In genomic region chr2:74002515-74003391, GRCh38 we compare ENCODE assay signal across 8 cellular contexts. TPM values are rescaled to one million over a fixed set of nuclear protein-coding genes. Genes with fewer than 3 reads are reported as not detected.
DNase-seq lines count a peak whose midpoint lies in the region; ATAC-seq and TF ChIP-seq lines count a peak whose summit lies in the region.

No MANE protein-coding gene starts in this region.

- no peak overlapping the region for H4K8ac ChIP-seq in H9 (replicated peaks; ENCODE audit: insufficient read length, low read depth, low read length)

- H3K27ac ChIP-seq in H9 (ENCODE audit: insufficient read length, low read depth, low read length) = no peak overlapping the region
- H3K27ac ChIP-seq in iPS DF 6.9 (ENCODE audit: low read length) = no peak overlapping the region

- peaks cover 18% of the 10 kb centered on the region for H3K27me3 Mint-ChIP-seq in H9 (ENCODE audit: low read depth)
- H3K27me3 Mint-ChIP-seq in T-helper 17 cell = no peaks in the 10 kb centered on the region

- peak; percentile 88 for DNase-seq in ELR (ENCODE audit: low read depth)
- peak; percentile 86 for DNase-seq in H9
- peak; percentile 88 for DNase-seq in NB4 (ENCODE audit: low read depth)
- peak; percentile 76 to 86 (median 81) for DNase-seq in T-helper 17 cell
- peak; percentile 96 for DNase-seq in astrocyte of the hippocampus (ENCODE audit: low read depth, low spot score)
- no peak for DNase-seq in iPS DF 6.9 (ENCODE audit: low read depth, low spot score)
- DNase-seq in retinal pigment epithelial cell (ENCODE audit: low read depth) = peak; percentile 47
- DNase-seq in SIG-M5 treated with dmso at 0.1 percent for 504 hours (lab: John Stamatoyannopoulos, UW; ENCODE audit: unreplicated experiment) = no peak

- H2BK120ac ChIP-seq in H9 (ENCODE audit: low read depth, low read length, poor library complexity, severe bottlenecking) = no peak overlapping the region

- H3K79me2 ChIP-seq in H9 (ENCODE audit: insufficient read depth, low read length) = peaks cover 5% of the 10 kb centered on the region; the same call in 1 of the 2 replicates

- H3K4me1 ChIP-seq in H9 (ENCODE audit: insufficient read depth, low read length) = peaks cover 4% of the 10 kb centered on the region; the same call in 1 of the 2 replicates
- peaks cover 15% of the 10 kb centered on the region for H3K4me1 ChIP-seq in iPS DF 6.9 (ENCODE audit: control insufficient read depth, insufficient read depth, low read length)

- H3K23me2 ChIP-seq in H9 (ENCODE audit: insufficient read length, low read depth, low read length, poor library complexity, severe bottlenecking) = no peaks in the 10 kb centered on the region

- no peak overlapping the region for H2BK15ac ChIP-seq in H9 (ENCODE audit: low read depth, low read length)

- no peaks in the 10 kb centered on the region for H4K20me1 ChIP-seq in H9 (ENCODE audit: control insufficient read depth, insufficient read depth, insufficient read length)

- no peak overlapping the region for H3T11ph ChIP-seq in H9 (ENCODE audit: low read length)

- H2AFZ ChIP-seq in H9 (ENCODE audit: low read length) = no peak overlapping the region

- H3K4ac ChIP-seq in H9 (ENCODE audit: low read depth, low read length) = no peak overlapping the region

- H3K4me3 Mint-ChIP-seq in H9 = peak overlapping the region; percentile 84 to 95
- H3K4me3 Mint-ChIP-seq in T-helper 17 cell = peak overlapping the region; percentile 91

- H3K27me3 ChIP-seq in H9 (ENCODE audit: insufficient read depth, low read length) = no peaks in the 10 kb centered on the region; the same call in 1 of the 2 replicates
- H3K27me3 ChIP-seq in iPS DF 6.9 (ENCODE audit: control insufficient read depth, insufficient read depth, low read length) = no peaks in the 10 kb centered on the region

- no peak for TF ChIP-seq POLR2A in NB4 (IDR thresholded peaks at IDR 0.05; ENCODE audit: extremely low read depth, insufficient read length)

- no peak overlapping the region for H2AK5ac ChIP-seq in H9 (ENCODE audit: insufficient read length, low read length)

- H3K4me2 ChIP-seq in H9 (ENCODE audit: insufficient read depth, insufficient read length, low read length) = peak overlapping the region; percentile 42

- WGBS in H9 (ENCODE audit: extremely low coverage, insufficient read length, low lambda C conversion rate) = no CpG with 5 or more reads among the region's 68 CpGs
- WGBS in iPS DF 6.9 (ENCODE audit: insufficient coverage, insufficient read length) = no CpG with 5 or more reads among the region's 68 CpGs

- H3K36me3 Mint-ChIP-seq in H9 (ENCODE audit: insufficient read depth in 1 of 3, low read depth in 3 of 3) (peaks cover 1 to 9% (median 7%) of the 10 kb centered on the region in 3 experiments; a peak in 5 of 7 replicates), T-helper 17 cell (ENCODE audit: low read depth) (peaks cover 3% of the 10 kb centered on the region)

- H3K27ac Mint-ChIP-seq in H9 (peak overlapping the region; percentile 91 to 97 (median 93)), T-helper 17 cell (no peak overlapping the region)

- no peak overlapping the region for H2BK5ac ChIP-seq in H9 (ENCODE audit: insufficient read length, low read length)

- TF ChIP-seq CTCF in H9 (conservative IDR thresholded peaks at IDR 0.05) = no peak
- TF ChIP-seq CTCF in NB4 (IDR thresholded peaks at IDR 0.05; ENCODE audit: low read depth, low read length) = no peak
- no peak for TF ChIP-seq CTCF in retinal pigment epithelial cell (conservative IDR thresholded peaks at IDR 0.05; ENCODE audit: low read depth, low read length)

- H3K18ac ChIP-seq in H9 (ENCODE audit: insufficient read length, low read depth, low read length) = no peak overlapping the region

- peaks cover 79 to 81% of the 10 kb centered on the region in 2 experiments for H3K4me1 Mint-ChIP-seq in H9
- peaks cover 46% of the 10 kb centered on the region for H3K4me1 Mint-ChIP-seq in T-helper 17 cell

- H3K56ac ChIP-seq in H9 (ENCODE audit: insufficient read length, low read depth, low read length) = no peak overlapping the region

- H3K79me1 ChIP-seq in H9 (ENCODE audit: insufficient read depth, low read depth, low read length, poor library complexity, severe bottlenecking) = no peaks in the 10 kb centered on the region

- no peak overlapping the region for H3K23ac ChIP-seq in H9 (ENCODE audit: insufficient read length, low read depth, low read length)

- H2BK12ac ChIP-seq in H9 (ENCODE audit: insufficient read length, low read depth, low read length) = no peak overlapping the region

- H3K9me3 ChIP-seq in H9 (ENCODE audit: control insufficient read depth, low read depth, low read length) (no peaks in the 10 kb centered on the region), T-helper 17 cell (ENCODE audit: control insufficient read depth, low read length, poor library complexity, severe bottlenecking) (no peaks in the 10 kb centered on the region), iPS DF 6.9 (ENCODE audit: control insufficient read depth, insufficient read depth, low read length) (no peaks in the 10 kb centered on the region)

- H2BK20ac ChIP-seq in H9 (ENCODE audit: low read depth, low read length, poor library complexity, severe bottlenecking) = no peak overlapping the region

- H3K9ac ChIP-seq in H9 (ENCODE audit: extremely low read depth, insufficient read length, low read length) = no peak overlapping the region

- no peak overlapping the region for H4K5ac ChIP-seq in H9 (ENCODE audit: insufficient read length, low read depth, low read length)

- no peaks in the 10 kb centered on the region for H3K36me3 ChIP-seq in iPS DF 6.9 (ENCODE audit: control insufficient read depth, insufficient read depth, low read length)

- H3K9me3 Mint-ChIP-seq in H9 = no peaks in the 10 kb centered on the region; a peak in 1 of 5 replicates

- no peak overlapping the region for H4K91ac ChIP-seq in H9 (ENCODE audit: insufficient read length, low read depth, low read length)

- peak; percentile 87 for ATAC-seq in T-helper 17 cell

- H3K4me3 ChIP-seq in NB4 (ENCODE audit: low read depth, low read length) = no peak overlapping the region
- H3K4me3 ChIP-seq in iPS DF 6.9 (ENCODE audit: low read length) = peak overlapping the region; percentile 66; the same call in 1 of the 2 replicates
- H3K4me3 ChIP-seq in retinal pigment epithelial cell (ENCODE audit: low read length) = peak overlapping the region; percentile 47

- peak overlapping the region; percentile 49; the same call in 1 of the 2 replicates for H3K14ac ChIP-seq in H9 (ENCODE audit: insufficient read depth, low read length)

RNA-seq across cellular contexts. Expression of gene TET3, which starts 18.0 kb away (rescaled TPM):
- total RNA-seq in H9 (2021) (21.8 and 24.7 TPM in 2 replicates), T-helper 17 cell (10 to 100 TPM; 20.3 to 22.5 TPM)

Comparison
In these comparisons a context has a peak if more than half of its experiments do, and no peak if none do; other contexts are left out.
1. DNase-seq: peak in ELR (single experiment), H9 (single experiment), NB4 (single experiment), T-helper 17 cell (3 of 3), astrocyte of the hippocampus (single experiment) and retinal pigment epithelial cell (single experiment); none in iPS DF 6.9 (single experiment) and SIG-M5 treated with dmso at 0.1 percent for 504 hours (single experiment).